In genomic region chr2:201854221-201854801, GRCh38 we compare ENCODE assay signal across 11 cellular contexts. TPM values are rescaled to one million over a fixed set of nuclear protein-coding genes. Genes with fewer than 3 reads are reported as not detected.
DNase-seq lines count a peak whose midpoint lies in the region; TF ChIP-seq lines count a peak whose summit lies in the region.
"Had no signal": no experiment of that assay in that cellular context is flagged by ENCODE, and none has a peak within 500 bp of the region (broad histone marks: within the 10 kb centered on the region; RNA-seq: fewer than 3 reads in every experiment).

No MANE protein-coding gene starts in this region.

- H3K4me3 ChIP-seq in epithelial cell of proximal tubule (ENCODE audit: low read depth, low read length): no peak overlapping the region

- no peaks in the 10 kb centered on the region for H3K27me3 Mint-ChIP-seq in endothelial cell (ENCODE audit: unreplicated experiment)

- H3K36me3 Mint-ChIP-seq in endothelial cell (ENCODE audit: low read depth, unreplicated experiment): no peaks in the 10 kb centered on the region

- no peak overlapping the region for H3K4me3 Mint-ChIP-seq in endothelial cell (ENCODE audit: unreplicated experiment)
- H3K4me3 Mint-ChIP-seq: activated CD8-positive, alpha-beta T cell treated with anti-CD3 and anti-CD28 coated beads for 36 hours had no signal

- no peaks in the 10 kb centered on the region for H3K9me3 Mint-ChIP-seq in endothelial cell (ENCODE audit: unreplicated experiment)
- H3K9me3 Mint-ChIP-seq: activated CD8-positive, alpha-beta T cell treated with anti-CD3 and anti-CD28 coated beads for 36 hours had no signal

- H3K27ac Mint-ChIP-seq in endothelial cell (ENCODE audit: unreplicated experiment): no peak overlapping the region
- H3K27ac Mint-ChIP-seq: activated CD8-positive, alpha-beta T cell treated with anti-CD3 and anti-CD28 coated beads for 36 hours had no signal

- peak; percentile 87 for DNase-seq in GM04504 (ENCODE audit: low read depth)
- DNase-seq in RPMI7951 (ENCODE audit: low read depth): peak; percentile 97
- peak; percentile 78 for DNase-seq in epithelial cell of proximal tubule (ENCODE audit: low read depth)
- DNase-seq in renal cortical epithelial cell (ENCODE audit: low read depth): peak; percentile 94
- no peak for DNase-seq in NCI-H345 (lab: John Stamatoyannopoulos, UW)
- no peak for DNase-seq in activated gamma-delta T cell treated with Interleukin-2 at 50 U/mL for 16 hours
- no peak for DNase-seq in endothelial cell (ENCODE audit: low spot score)
- no peak for DNase-seq in NCI-H2196 (lab: John Stamatoyannopoulos, UW; ENCODE audit: unreplicated experiment)
- DNase-seq: activated CD8-positive, alpha-beta T cell treated with anti-CD3 and anti-CD28 coated beads for 36 hours; NCI-H2029; stimulated activated CD4-positive, alpha-beta T cell treated with anti-CD3 and anti-CD28 coated beads, Interleukin-15, amount 100 ng/mL, for 24 hours had no signal

- H3K4me1 Mint-ChIP-seq in endothelial cell (ENCODE audit: unreplicated experiment): peaks cover 9% of the 10 kb centered on the region

- TF ChIP-seq CTCF in epithelial cell of proximal tubule (conservative IDR thresholded peaks at IDR 0.05; ENCODE audit: low read depth, low read length) (no peak), endothelial cell (IDR thresholded peaks at IDR 0.05; ENCODE audit: unreplicated experiment) (no peak)

RNA-seq across cellular contexts. Expression of gene CDK15, which starts 48.0 kb away (rescaled TPM):
- total RNA-seq in RPMI7951 (2014; rRNA removed; shearing (Covaris generic)): 59.0 and 67.0 TPM in 2 replicates
- total RNA-seq in epithelial cell of proximal tubule (2.3 and 6.4 TPM in 2 replicates), renal cortical epithelial cell (0.55 and 4.5 TPM in 2 replicates), endothelial cell (ENCODE audit: unreplicated experiment) (not detected)
- total RNA-seq: activated CD8-positive, alpha-beta T cell treated with anti-CD3 and anti-CD28 coated beads for 36 hours had no signal

Comparison
In these comparisons a context has a peak if more than half of its experiments do, and no peak if none do; other contexts are left out.
1. DNase-seq: peak in GM04504 (single experiment), RPMI7951 (single experiment), epithelial cell of proximal tubule (single experiment) and renal cortical epithelial cell (single experiment); none in NCI-H345 (single experiment), activated gamma-delta T cell treated with Interleukin-2 at 50 U/mL for 16 hours (single experiment), endothelial cell (single experiment) and NCI-H2196 (single experiment).